ENCODE assay signal across 29 cellular contexts in genomic region chr2:152393377-152393776, GRCh38.
"Had no signal": no experiment of that assay in that cellular context is flagged by ENCODE, and none has a peak within 500 bp of the region (broad histone marks: within the 10 kb centered on the region; RNA-seq: fewer than 3 reads in every experiment).

No MANE protein-coding gene starts in this region.

- FAIRE-seq: keratinocyte had no signal

- H3K4me1 Mint-ChIP-seq: naive B cell; stimulated activated memory B cell treated with anti-CD40 and anti-IgM and Interleukin-4, amounts not matched to agents 10 μg/mL and 1 μg/mL and 100 μg/mL, for 72 hours had no signal

- H3K4me3 ChIP-seq: coronary artery, gastrocnemius medialis, lung, mucosa of descending colon, prostate gland, right atrium auricular region, smooth muscle cell, vagina had no signal

- H3K9me3 Mint-ChIP-seq: endodermal cell; natural killer cell treated with Interleukin-12 subunit alpha and Interleukin-12 subunit beta and Interleukin-15 and Interleukin-18, amount 100 ng/mL, for 72 hours; stimulated activated memory B cell treated with anti-CD40 and anti-IgM and Interleukin-4, amounts not matched to agents 10 μg/mL and 1 μg/mL and 100 μg/mL, for 72 hours had no signal

- ATAC-seq: esophagus mucosa; gastrocnemius medialis; left lobe of liver; mucosa of descending colon; natural killer cell treated with Interleukin-12 subunit alpha and Interleukin-12 subunit beta and Interleukin-15 and Interleukin-18, amount 100 ng/mL, for 72 hours; sciatic nerve; stimulated activated memory B cell treated with anti-CD40 and anti-IgM and Interleukin-4, amounts not matched to agents 10 μg/mL and 1 μg/mL and 100 μg/mL, for 72 hours; stimulated activated naive CD8-positive, alpha-beta T cell treated with anti-CD3 and anti-CD28 coated beads, Interleukin-15, Interleukin-2, amounts not matched to agents 100 U/mL and 50 U/mL, for 24 hours had no signal

- H3K36me3 Mint-ChIP-seq: natural killer cell treated with Interleukin-12 subunit alpha and Interleukin-12 subunit beta and Interleukin-15 and Interleukin-18, amount 100 ng/mL, for 72 hours; stimulated activated memory B cell treated with anti-CD40 and anti-IgM and Interleukin-4, amounts not matched to agents 10 μg/mL and 1 μg/mL and 100 μg/mL, for 72 hours had no signal

- H3K36me3 ChIP-seq: gastrocnemius medialis, prostate gland, right atrium auricular region, vagina had no signal

- DNase-seq: effector CD8-positive, alpha-beta T cell; endodermal cell; foreskin fibroblast; gastrocnemius medialis; head of caudate nucleus; mesenchymal stem cell; mucosa of descending colon; naive B cell; occipital lobe; stimulated activated CD4-positive, alpha-beta T cell treated with anti-CD3 and anti-CD28 coated beads, Interleukin-12 subunit alpha, Interleukin-12 subunit beta, amount 100 ng/mL, for 4 hours; stimulated activated CD4-positive, alpha-beta T cell treated with anti-CD3 and anti-CD28 coated beads, Interleukin-1b, Interleukin-23, amount 100 ng/mL, for 48 hours; stimulated activated CD4-positive, alpha-beta T cell treated with anti-CD3 and anti-CD28 coated beads, Interleukin-4, amount 100 ng/mL, for 24 hours; stimulated activated naive CD8-positive, alpha-beta T cell treated with anti-CD3 and anti-CD28 coated beads, Interleukin-15, Interleukin-2, amounts not matched to agents 100 U/mL and 50 U/mL, for 24 hours; substantia nigra; trophoblast cell had no signal

- H3K4me1 ChIP-seq: prostate gland, right atrium auricular region had no signal

- H3K27ac ChIP-seq: coronary artery, epithelial cell of prostate, prostate gland, right atrium auricular region had no signal

- H3K9me3 ChIP-seq: gastrocnemius medialis, mucosa of descending colon, prostate gland, right atrium auricular region, vagina had no signal

- H3K27me3 ChIP-seq: gastrocnemius medialis, right atrium auricular region, vagina had no signal

- H3K4me3 Mint-ChIP-seq: endodermal cell; mesothelial cell of epicardium; naive B cell; natural killer cell treated with Interleukin-12 subunit alpha and Interleukin-12 subunit beta and Interleukin-15 and Interleukin-18, amount 100 ng/mL, for 72 hours; stimulated activated memory B cell treated with anti-CD40 and anti-IgM and Interleukin-4, amounts not matched to agents 10 μg/mL and 1 μg/mL and 100 μg/mL, for 72 hours had no signal

- H3K27ac Mint-ChIP-seq: endodermal cell; mesothelial cell of epicardium; naive B cell; natural killer cell treated with Interleukin-12 subunit alpha and Interleukin-12 subunit beta and Interleukin-15 and Interleukin-18, amount 100 ng/mL, for 72 hours; stimulated activated memory B cell treated with anti-CD40 and anti-IgM and Interleukin-4, amounts not matched to agents 10 μg/mL and 1 μg/mL and 100 μg/mL, for 72 hours had no signal
